Comparison of ENCODE assay signal across 17 cellular contexts in genomic region chr17:69067274-69068047, GRCh38. TPM values are rescaled to one million over a fixed set of nuclear protein-coding genes. Genes with fewer than 3 reads are reported as not detected.
DNase-seq lines count a peak whose midpoint lies in the region; ATAC-seq, FAIRE-seq and TF ChIP-seq lines count a peak whose summit lies in the region.
"Had no signal": no experiment of that assay in that cellular context is flagged by ENCODE, and none has a peak within 500 bp of the region (broad histone marks: within the 10 kb centered on the region; RNA-seq: fewer than 3 reads in every experiment).

No MANE protein-coding gene starts in this region.

- H3K27ac ChIP-seq in A549 (no peak overlapping the region), HCT116 (ENCODE audit: low read depth, low read length) (no peak overlapping the region)
- H3K27ac ChIP-seq: uterus had no signal

- H3K36me3 Mint-ChIP-seq in HFFc6 (ENCODE audit: low read depth): no peaks in the 10 kb centered on the region

- TF ChIP-seq EP300 in A549 (IDR thresholded peaks at IDR 0.05): no peak

- no peaks in the 10 kb centered on the region for H3K4me1 Mint-ChIP-seq in HFFc6 (ENCODE audit: low read depth)

- peaks cover 39% of the 10 kb centered on the region for H3K9me3 Mint-ChIP-seq in HFFc6

- in situ Hi-C loops in SK-MEL-5 (cut with HindIII; ENCODE audit: low pct_unique_long_range_greater_than_20kb, low sequenced_read_pairs): no loop called here

- no peak overlapping the region for H2AFZ ChIP-seq in HCT116 (ENCODE audit: low read depth, low read length, poor library complexity, severe bottlenecking)

- no peaks in the 10 kb centered on the region; the same call in 1 of the 2 replicates for H3K27me3 Mint-ChIP-seq in HFFc6 (ENCODE audit: insufficient read depth)
- H3K27me3 Mint-ChIP-seq: activated B cell treated with CpG ODN at 0.5 μM for 24 hours; stimulated activated naive CD8-positive, alpha-beta T cell treated with anti-CD3 and anti-CD28 coated beads, Interleukin-15, Interleukin-2, amounts not matched to agents 100 ng/mL and 50 ng/mL, for 24 hours had no signal

- H3K36me3 ChIP-seq in HCT116 (ENCODE audit: control insufficient read depth in 1 of 2, insufficient read depth in 2 of 2, low read length in 2 of 2) (no peaks in the 10 kb centered on the region), BE2C (no peaks in the 10 kb centered on the region)
- H3K36me3 ChIP-seq: uterus had no signal

- FAIRE-seq in A549 (lab: Jason Lieb, UNC): no peak
- FAIRE-seq: islet of Langerhans had no signal

- no peaks in the 10 kb centered on the region for H3K27me3 ChIP-seq in HCT116 (ENCODE audit: insufficient read depth, low read length)
- H3K27me3 ChIP-seq in BE2C: no peaks in the 10 kb centered on the region
- H3K27me3 ChIP-seq: uterus had no signal

- TF ChIP-seq POLR2A in A549 (IDR thresholded peaks at IDR 0.05; ENCODE audit: low read length): no peak
- no peak for TF ChIP-seq POLR2A in HCT116 (IDR thresholded peaks at IDR 0.05; ENCODE audit: borderline replicate concordance, extremely low read depth, insufficient read depth, insufficient read length)

- ATAC-seq in A549 (no peak), HCT116 (peak; percentile 77)
- ATAC-seq: effector memory CD8-positive, alpha-beta T cell had no signal

- H4K20me1 ChIP-seq in HCT116 (ENCODE audit: insufficient read depth): no peaks in the 10 kb centered on the region

- no peaks in the 10 kb centered on the region for H3K9me2 ChIP-seq in HCT116 (ENCODE audit: insufficient read depth)

- no peaks in the 10 kb centered on the region for H3K79me2 ChIP-seq in HCT116 (ENCODE audit: insufficient read depth, low read length)

- no peak overlapping the region for H3K4me3 Mint-ChIP-seq in HFFc6
- H3K4me3 Mint-ChIP-seq: effector memory CD8-positive, alpha-beta T cell had no signal

- WGBS in A549 (ENCODE audit: missing lambda C conversion rate): 41% methylated on average over 4 of the region's 4 CpGs

- CTCF ChIA-PET in A549 (lab: Yijun Ruan, JAX) (no interaction called here), HCT116 (lab: Charles Lee) (interaction anchor here (0.7 to 1.7 kb wide), 6 partner anchors 9 to 295 kb away, joined by 3 to 7 read pairs (median 4); no protein-coding TSS in a partner anchor)

- intact Hi-C loops in HCT116 (cut with micrococcal nuclease): no loop called here

- no peak overlapping the region for H3K27ac Mint-ChIP-seq in HFFc6
- H3K27ac Mint-ChIP-seq: stimulated activated naive CD8-positive, alpha-beta T cell treated with anti-CD3 and anti-CD28 coated beads, Interleukin-15, Interleukin-2, amounts not matched to agents 100 ng/mL and 50 ng/mL, for 24 hours had no signal

- TF ChIP-seq CTCF in A549 (IDR thresholded peaks at IDR 0.05): no peak
- TF ChIP-seq CTCF in HCT116 (IDR thresholded peaks at IDR 0.05 in 2 of 3, conservative IDR thresholded peaks at IDR 0.05 in 1 of 3; ENCODE audit: borderline replicate concordance in 1 of 3, insufficient read depth in 1 of 3, low read depth in 2 of 3, low read length in 2 of 3): peak; percentile 25 to 36 (median 32); a peak in 2 of 6 replicates
- TF ChIP-seq CTCF in fibroblast of pulmonary artery (IDR thresholded peaks at IDR 0.05; ENCODE audit: low read length, missing control alignments): peak; percentile 10
- TF ChIP-seq CTCF in BE2C (IDR thresholded peaks at IDR 0.05; ENCODE audit: low read depth, low read length): no peak
- no peak for TF ChIP-seq CTCF in HFFc6 (IDR thresholded peaks at IDR 0.05)

- H3K4me3 ChIP-seq in A549: no peak overlapping the region
- H3K4me3 ChIP-seq in HCT116 (replicated peaks in 1 of 2; ENCODE audit: low read depth in 1 of 2, low read length in 2 of 2): no peak overlapping the region
- H3K4me3 ChIP-seq in fibroblast of pulmonary artery (replicated peaks; ENCODE audit: low read depth, low read length): no peak overlapping the region
- no peak overlapping the region for H3K4me3 ChIP-seq in BE2C (ENCODE audit: low read depth, low read length)
- H3K4me3 ChIP-seq: skin epidermis, uterus had no signal

- TF ChIP-seq RAD21 in A549 (conservative IDR thresholded peaks at IDR 0.05 in 1 of 2, IDR thresholded peaks at IDR 0.05 in 1 of 2) (peak in 1 of 2 experiments; percentile 15; a peak in 1 of 5 replicates), HCT116 (IDR thresholded peaks at IDR 0.05; ENCODE audit: low read depth) (peak; percentile 56)

- H3K4me2 ChIP-seq in A549 (no peak overlapping the region), HCT116 (ENCODE audit: low read length) (no peak overlapping the region)

- no TSS peak for BruUV-seq in HCT116 (replicated peaks; lab: Mats Ljungman, UMichigan)

- RAD21 ChIA-PET in HCT116 (lab: Charles Lee; ENCODE audit: low non-redundant PET in 1 of 2, low total read pairs in 2 of 2, uncharacterized antibody in 2 of 2, unreplicated experiment in 2 of 2): no interaction called here

- POLR2A ChIA-PET in A549 (lab: Yijun Ruan, JAX) (no interaction called here), HCT116 (lab: Charles Lee) (no interaction called here)

- no peak for DNase-seq in A549 (ENCODE audit: low read depth in 1 of 2, low spot score in 1 of 2)
- DNase-seq in HCT116 (ENCODE audit: low read depth, low spot score): peak; percentile 4
- peak; percentile 76 for DNase-seq in SK-MEL-5 (ENCODE audit: low read depth, low spot score)
- DNase-seq in fibroblast of pulmonary artery (ENCODE audit: low read depth): no peak
- DNase-seq in inferior parietal cortex (ENCODE audit: extremely low spot score): no peak
- no peak for DNase-seq in BE2C
- no peak for DNase-seq in stimulated activated CD4-positive, alpha-beta T cell treated with anti-CD3 and anti-CD28 coated beads, Interleukin-4, amount 100 ng/mL, for 1 hour
- DNase-seq in HFFc6: no peak
- DNase-seq: activated B cell treated with CpG ODN at 0.5 μM for 24 hours; activated CD8-positive, alpha-beta memory T cell treated with anti-CD3 and anti-CD28 coated beads, Interleukin-2, amount 50 U/mL, for 4 hours; activated naive CD4-positive, alpha-beta T cell treated with anti-CD3 and anti-CD28 coated beads, Interleukin-2, amount 10 ng/mL, durations not matched to agents 7 days and 5 days; effector memory CD8-positive, alpha-beta T cell; uterus had no signal

- H3K9me3 ChIP-seq in A549: no peaks in the 10 kb centered on the region
- H3K9me3 ChIP-seq in HCT116 (ENCODE audit: control insufficient read depth in 1 of 2, insufficient read depth in 1 of 2, low read depth in 1 of 2, low read length in 2 of 2): no peaks in the 10 kb centered on the region
- H3K9me3 ChIP-seq in BE2C: no peaks in the 10 kb centered on the region
- H3K9me3 ChIP-seq: uterus had no signal

- no peak overlapping the region for H3K9ac ChIP-seq in HCT116 (ENCODE audit: low read length)

- no peaks in the 10 kb centered on the region for H3K4me1 ChIP-seq in A549
- H3K4me1 ChIP-seq in HCT116 (ENCODE audit: control insufficient read depth in 1 of 2, insufficient read depth in 2 of 2, low read length in 2 of 2): no peaks in the 10 kb centered on the region
- H3K4me1 ChIP-seq in BE2C: no peaks in the 10 kb centered on the region
- H3K4me1 ChIP-seq: uterus had no signal

TF ChIP-seq in A549, 52 proteins besides CTCF, POLR2A, EP300 and RAD21 (continues in another document):
- no peak for TF ChIP-seq PHF8 (IDR thresholded peaks at IDR 0.05; ENCODE audit: borderline replicate concordance, low read depth)
- TF ChIP-seq FOSB (CRISPR knock-in tag; IDR thresholded peaks at IDR 0.05): no peak
- TF ChIP-seq EHMT2 (IDR thresholded peaks at IDR 0.05; ENCODE audit: low read depth): no peak
- no peak for TF ChIP-seq NR3C1 (IDR thresholded peaks at IDR 0.05)
- no peak for TF ChIP-seq RFX5 (IDR thresholded peaks at IDR 0.05)
- TF ChIP-seq, protein P1, sequence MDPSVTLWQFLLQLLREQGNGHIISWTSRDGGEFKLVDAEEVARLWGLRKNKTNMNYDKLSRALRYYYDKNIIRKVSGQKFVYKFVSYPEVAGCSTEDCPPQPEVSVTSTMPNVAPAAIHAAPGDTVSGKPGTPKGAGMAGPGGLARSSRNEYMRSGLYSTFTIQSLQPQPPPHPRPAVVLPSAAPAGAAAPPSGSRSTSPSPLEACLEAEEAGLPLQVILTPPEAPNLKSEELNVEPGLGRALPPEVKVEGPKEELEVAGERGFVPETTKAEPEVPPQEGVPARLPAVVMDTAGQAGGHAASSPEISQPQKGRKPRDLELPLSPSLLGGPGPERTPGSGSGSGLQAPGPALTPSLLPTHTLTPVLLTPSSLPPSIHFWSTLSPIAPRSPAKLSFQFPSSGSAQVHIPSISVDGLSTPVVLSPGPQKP (IDR thresholded peaks at IDR 0.05; ENCODE audit: low read depth, low read length): no peak

TF ChIP-seq in HCT116, 20 proteins besides CTCF, POLR2A, EP300 and RAD21 (continues in another document):
- TF ChIP-seq, protein P2, sequence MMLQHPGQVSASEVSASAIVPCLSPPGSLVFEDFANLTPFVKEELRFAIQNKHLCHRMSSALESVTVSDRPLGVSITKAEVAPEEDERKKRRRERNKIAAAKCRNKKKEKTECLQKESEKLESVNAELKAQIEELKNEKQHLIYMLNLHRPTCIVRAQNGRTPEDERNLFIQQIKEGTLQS (IDR thresholded peaks at IDR 0.05): no peak

RNA-seq across cellular contexts. Expression of gene ABCA9, which starts 6.7 kb away (rescaled TPM):
- polyA plus RNA-seq in A549 (2011; rRNA removed) (0.01 TPM in 1 of 2 replicates, not detected in the other), A549 (2017; fragmentation: RNase III; extraction: RNeasy Plus Mini Kit Qiagen cat#74134 plus additional on column Dnase treatment) (0.03 TPM in 1 of 3 replicates, not detected in the others)
- polyA plus RNA-seq in A549 (2012; cell fraction: cytosol; rRNA removed): not detected in 2 replicates
- not detected in 2 replicates for polyA plus RNA-seq in A549 (2012; cell fraction: nucleus; rRNA removed)
- polyA minus RNA-seq in A549 (2011; rRNA and poly(A)+ RNA removed): not detected in 2 replicates
- not detected for total RNA-seq in HCT116 (2021; ENCODE audit: unreplicated experiment)
- not detected in 2 replicates for polyA plus RNA-seq in HCT116 (2012)
- total RNA-seq in SK-MEL-5 (2014; rRNA removed; shearing (Covaris generic)): 3.6 and 5.5 TPM in 2 replicates
- 2.3 and 2.7 TPM in 2 replicates for polyA plus RNA-seq in SK-MEL-5 (2015; cell fraction: cytosol; rRNA removed)
- polyA plus RNA-seq in SK-MEL-5 (2015; cell fraction: nucleus; rRNA removed): 9.7 and 11.4 TPM in 2 replicates
- 0.09 TPM for polyA plus RNA-seq in BE2C (2012; ENCODE audit: insufficient read depth, insufficient read length, low read depth)
- not detected for total RNA-seq in HFFc6 (2021; fragmentation: NEBNext Ultra II Directional; extraction: Animal tissue kit (Norgen Biotek cat#: 25700))
- total RNA-seq: LHCN-M2 had no signal

Comparison
In these comparisons a context has a peak if more than half of its experiments do, and no peak if none do; other contexts are left out.
1. DNase-seq: peak in HCT116 (single experiment) and SK-MEL-5 (single experiment); none in A549 (0 of 2), fibroblast of pulmonary artery (single experiment), inferior parietal cortex (single experiment), BE2C (single experiment), stimulated activated CD4-positive, alpha-beta T cell treated with anti-CD3 and anti-CD28 coated beads, Interleukin-4, amount 100 ng/mL, for 1 hour (single experiment) and HFFc6 (single experiment).
2. CTCF ChIP-seq: peak in HCT116 (3 of 3) and fibroblast of pulmonary artery (single experiment); none in A549 (single experiment), BE2C (single experiment) and HFFc6 (single experiment).
3. Of the 6 proteins assayed by ChIP-seq in both A549 and HCT116: peak only in A549: none; only in HCT116: CTCF; in both: none; in neither: 4; mixed calls (peak in some experiments, not most) for 1.